Comparison of ENCODE assay signal across 10 cellular contexts in genomic region chr9:113155911-113156559, GRCh38. TPM values are rescaled to one million over a fixed set of nuclear protein-coding genes. Genes with fewer than 3 reads are reported as not detected.
DNase-seq lines count a peak whose midpoint lies in the region; ATAC-seq and TF ChIP-seq lines count a peak whose summit lies in the region.
"Had no signal": no experiment of that assay in that cellular context is flagged by ENCODE, and none has a peak within 500 bp of the region (broad histone marks: within the 10 kb centered on the region; RNA-seq: fewer than 3 reads in every experiment).

No MANE protein-coding gene starts in this region.

- TF ChIP-seq POLR2A in spleen (IDR thresholded peaks at IDR 0.05) (no peak), ovary (IDR thresholded peaks at IDR 0.05) (no peak)

- H3K9me3 Mint-ChIP-seq in CD8-positive, alpha-beta memory T cell: no peaks in the 10 kb centered on the region
- H3K9me3 Mint-ChIP-seq: neural progenitor cell had no signal

- no peak for TF ChIP-seq EP300 in ovary (IDR thresholded peaks at IDR 0.05)

- intact Hi-C loops in spleen (cut with DNase I; ENCODE audit: low total_unique reads): no loop called here
- intact Hi-C loops in ovary (cut with DNase I): no loop called here

- H3K27ac ChIP-seq in CD8-positive, alpha-beta memory T cell (ENCODE audit: low read depth, low read length): no peak overlapping the region
- H3K27ac ChIP-seq in angular gyrus (ENCODE audit: low read depth, low read length) (peak overlapping the region; percentile 89), spleen (peak overlapping the region in 5 of 8 donors; percentile 3 to 96 (median 96)), ovary (no peak overlapping the region)
- H3K27ac ChIP-seq: neural progenitor cell, Peyer's patch had no signal

- no peak for ATAC-seq in GM18517 (IDR thresholded peaks at IDR 0.05; ENCODE audit: unreplicated experiment)

- CTCF ChIA-PET in CD8-positive, alpha-beta memory T cell (lab: Charles Lee): interaction anchor here (1.3 to 1.6 kb wide), 2 partner anchors 44 to 500 kb away, joined by 3 read pairs; no protein-coding TSS in a partner anchor

- no peaks in the 10 kb centered on the region for H3K27me3 ChIP-seq in CD8-positive, alpha-beta memory T cell (ENCODE audit: insufficient read depth, low read length, poor library complexity, severe bottlenecking)
- H3K27me3 ChIP-seq in spleen (replicated peaks in 1 of 7): no peaks in the 10 kb centered on the region
- H3K27me3 ChIP-seq in ovary: no peaks in the 10 kb centered on the region
- H3K27me3 ChIP-seq: Peyer's patch had no signal

- peaks cover 0 to 24% (median 8%) of the 10 kb centered on the region in 3 donors for H3K36me3 Mint-ChIP-seq in CD8-positive, alpha-beta memory T cell

- no peaks in the 10 kb centered on the region for H3K27me3 Mint-ChIP-seq in CD8-positive, alpha-beta memory T cell

- H3K4me3 Mint-ChIP-seq in CD8-positive, alpha-beta memory T cell: peak overlapping the region in 5 of 7 donors; percentile 5 to 28 (median 15)
- H3K4me3 Mint-ChIP-seq: neural progenitor cell had no signal

- 17 to 39% (median 28%) methylated on average over 7 of the region's 7 CpGs for WGBS in spleen, 5 donors
- WGBS in ovary, 3 donors: 35 to 45% (median 43%) methylated on average over 7 of the region's 7 CpGs

- H3K4me1 ChIP-seq in CD8-positive, alpha-beta memory T cell (ENCODE audit: insufficient read depth, low read length): peaks cover 20% of the 10 kb centered on the region
- H3K4me1 ChIP-seq in spleen (peaks cover 3 to 78% (median 47%) of the 10 kb centered on the region in 6 donors), ovary (ENCODE audit: insufficient read depth) (peaks cover 7% of the 10 kb centered on the region)

- DNase-seq in CD8-positive, alpha-beta memory T cell: peak in 4 of 5 donors; percentile 10 to 50 (median 42)
- peak; percentile 83 for DNase-seq in OCI-M1 (lab: John Stamatoyannopoulos, UW)
- DNase-seq in spleen: no peak
- DNase-seq in glomerular visceral epithelial cell (ENCODE audit: extremely low spot score): no peak
- no peak for DNase-seq in ovary
- no peak for DNase-seq in HuH-7 (ENCODE audit: low spot score)

- H3K36me3 ChIP-seq in CD8-positive, alpha-beta memory T cell (ENCODE audit: insufficient read depth, low read length): no peaks in the 10 kb centered on the region
- H3K36me3 ChIP-seq in spleen: peaks cover 0 to 61% (median 25%) of the 10 kb centered on the region in 6 donors
- no peaks in the 10 kb centered on the region for H3K36me3 ChIP-seq in ovary
- H3K36me3 ChIP-seq: neural progenitor cell had no signal

- no peak for TF ChIP-seq CTCF in spleen (IDR thresholded peaks at IDR 0.05 in 8 of 11, conservative IDR thresholded peaks at IDR 0.05 in 3 of 11)
- TF ChIP-seq CTCF in ovary (IDR thresholded peaks at IDR 0.05): no peak

- H3K9me3 ChIP-seq in CD8-positive, alpha-beta memory T cell (ENCODE audit: low read length): no peaks in the 10 kb centered on the region
- H3K9me3 ChIP-seq in spleen (no peaks in the 10 kb centered on the region), ovary (no peaks in the 10 kb centered on the region)
- H3K9me3 ChIP-seq: Peyer's patch had no signal

- POLR2A ChIA-PET in CD8-positive, alpha-beta memory T cell (lab: Charles Lee): no interaction called here

- peak overlapping the region; percentile 18 to 81 (median 48) for H3K27ac Mint-ChIP-seq in CD8-positive, alpha-beta memory T cell
- H3K27ac Mint-ChIP-seq: neural progenitor cell had no signal

- H3K4me3 ChIP-seq in CD8-positive, alpha-beta memory T cell (ENCODE audit: low read length): no peak overlapping the region
- peak overlapping the region in 1 of 8 donors; percentile 94 for H3K4me3 ChIP-seq in spleen
- no peak overlapping the region for H3K4me3 ChIP-seq in ovary
- H3K4me3 ChIP-seq: neural progenitor cell, Peyer's patch had no signal

- H3K4me1 Mint-ChIP-seq in CD8-positive, alpha-beta memory T cell: peaks cover 29 to 45% (median 35%) of the 10 kb centered on the region in 3 donors

RNA-seq across cellular contexts. Expression of gene SLC31A2, which starts 5.2 kb away (rescaled TPM):
- 1 to 10 TPM; 5.4 to 5.9 TPM for total RNA-seq in CD8-positive, alpha-beta memory T cell
- 5.2 TPM for polyA plus RNA-seq in CD8-positive, alpha-beta memory T cell
- total RNA-seq in spleen (10 to 100 TPM; 30.8 to 97.3 (median 58.5) TPM), ovary (10 to 100 TPM in 2 of 7 donors, 1 to 10 TPM in 5; 3.4 to 21.1 (median 6.0) TPM)
- polyA plus RNA-seq in spleen (10 to 100 TPM in 2 of 3 donors, 1 to 10 TPM in 1; 7.7 to 13.5 (median 12.4) TPM), ovary (10 to 100 TPM in 1 of 2 donors, 1 to 10 TPM in 1; 5.5 to 15.7 TPM)

Comparison
In these comparisons a context has a peak if more than half of its experiments do, and no peak if none do; other contexts are left out.
1. DNase-seq: peak in CD8-positive, alpha-beta memory T cell (4 of 5) and OCI-M1 (single experiment); none in spleen (single experiment), glomerular visceral epithelial cell (single experiment), ovary (0 of 5) and HuH-7 (single experiment).
2. H3K27ac ChIP-seq: peak in angular gyrus (single experiment) and spleen (5 of 8); none in CD8-positive, alpha-beta memory T cell (single experiment) and ovary (0 of 2).